21 cellular contexts compared by ENCODE assay signal in genomic region chr2:88564402-88564801, GRCh38.
"Had no signal": no experiment of that assay in that cellular context is flagged by ENCODE, and none has a peak within 500 bp of the region (broad histone marks: within the 10 kb centered on the region; RNA-seq: fewer than 3 reads in every experiment).

No MANE protein-coding gene starts in this region.

- H3K9me3 Mint-ChIP-seq: effector memory CD8-positive, alpha-beta T cell; memory B cell; natural killer cell; neural crest cell; stimulated activated naive CD8-positive, alpha-beta T cell treated with anti-CD3 and anti-CD28 coated beads, Interleukin-15, amount 100 ng/mL, for 72 hours had no signal

- H3K27ac Mint-ChIP-seq: memory B cell; stimulated activated naive CD8-positive, alpha-beta T cell treated with anti-CD3 and anti-CD28 coated beads, Interleukin-15, amount 100 ng/mL, for 72 hours had no signal

- H3K27ac ChIP-seq: esophagus squamous epithelium, neutrophil, pancreas, right lobe of liver, suprapubic skin, transverse colon, vagina had no signal

- H3K4me3 ChIP-seq: esophagus squamous epithelium, lung, pancreas, right lobe of liver, suprapubic skin, transverse colon, vagina had no signal

- H3K4me3 Mint-ChIP-seq: effector memory CD8-positive, alpha-beta T cell; memory B cell; natural killer cell; neural crest cell; stimulated activated naive CD8-positive, alpha-beta T cell treated with anti-CD3 and anti-CD28 coated beads, Interleukin-15, amount 100 ng/mL, for 72 hours had no signal

- H3K27me3 Mint-ChIP-seq: effector memory CD8-positive, alpha-beta T cell; memory B cell; stimulated activated naive CD8-positive, alpha-beta T cell treated with anti-CD3 and anti-CD28 coated beads, Interleukin-15, amount 100 ng/mL, for 72 hours had no signal

- H3K27me3 ChIP-seq: esophagus squamous epithelium, neutrophil, pancreas, right lobe of liver, suprapubic skin, transverse colon, vagina had no signal

- DNase-seq: cortex of kidney; effector memory CD8-positive, alpha-beta T cell; erythroblast; esophagus squamous epithelium; kidney; natural killer cell; pancreas; right lobe of liver; small intestine; stimulated activated CD4-positive, alpha-beta T cell treated with anti-CD3 and anti-CD28 coated beads, Interleukin-15, amount 100 ng/mL, for 24 hours; stimulated activated CD4-positive, alpha-beta T cell treated with anti-CD3 and anti-CD28 coated beads, Interleukin-2, amount 100 ng/mL, for 48 hours; stimulated activated naive CD4-positive, alpha-beta T cell; stimulated activated naive CD8-positive, alpha-beta T cell treated with anti-CD3 and anti-CD28 coated beads, Interleukin-15, amount 100 ng/mL, for 72 hours; transverse colon had no signal

- H3K4me1 ChIP-seq: esophagus squamous epithelium, right lobe of liver, suprapubic skin, transverse colon, vagina had no signal

- ATAC-seq: effector memory CD8-positive, alpha-beta T cell; left lobe of liver; natural killer cell; pancreas; right lobe of liver; stimulated activated naive CD8-positive, alpha-beta T cell treated with anti-CD3 and anti-CD28 coated beads, Interleukin-15, amount 100 ng/mL, for 72 hours had no signal

- H3K4me1 Mint-ChIP-seq: neural crest cell; stimulated activated naive CD8-positive, alpha-beta T cell treated with anti-CD3 and anti-CD28 coated beads, Interleukin-15, amount 100 ng/mL, for 72 hours had no signal
